In the genomic region with DNA sequence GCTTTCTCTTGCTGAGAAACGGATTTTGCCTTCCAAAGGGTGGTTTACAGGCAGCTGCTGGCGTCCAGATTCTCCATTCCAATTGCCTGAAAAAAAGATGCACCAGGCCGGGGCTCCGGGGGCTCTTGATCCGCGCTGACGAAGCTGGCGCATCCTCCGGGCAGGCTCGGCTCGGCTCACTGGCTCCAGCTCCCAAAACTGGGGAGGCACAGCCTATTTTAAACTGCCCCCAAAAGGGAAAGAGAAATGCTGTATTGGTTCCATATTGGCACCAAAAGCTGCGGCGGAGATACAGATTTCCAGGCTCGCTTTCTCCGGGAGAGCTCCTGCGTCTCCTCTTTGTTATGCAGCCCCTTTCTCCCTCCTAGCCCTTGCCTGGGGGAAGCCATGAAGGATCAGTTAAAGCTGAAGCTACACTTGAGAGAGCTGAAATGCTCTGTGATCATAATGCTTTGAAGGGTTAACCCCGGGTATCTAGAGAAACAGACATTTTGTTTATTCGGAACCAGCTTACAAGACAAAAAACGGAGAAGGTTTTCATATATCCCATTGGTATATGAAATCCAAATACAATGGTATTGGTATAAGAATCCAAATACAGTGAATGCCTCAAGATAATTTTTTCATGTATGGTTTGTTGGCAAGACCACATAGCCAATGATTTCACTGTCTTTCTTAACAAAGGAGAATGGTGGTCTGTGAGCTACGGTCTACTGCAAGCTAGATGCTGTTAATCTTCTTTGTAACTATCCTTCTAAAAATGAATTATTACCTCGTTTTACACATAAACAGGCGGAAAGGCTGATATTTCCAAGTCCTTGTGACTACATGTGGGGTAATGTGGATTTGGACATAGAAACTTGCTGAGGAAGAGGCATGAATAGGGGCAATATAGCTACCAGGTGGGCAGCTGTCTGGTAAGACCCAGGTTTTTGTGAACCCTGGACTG, we compare ENCODE assay signal across 8 cellular contexts. TPM values are rescaled to one million over a fixed set of nuclear protein-coding genes. Genes with fewer than 3 reads are reported as not detected.
A peak's percentile ranks its signal among the peaks of the same experiment; 100 is the strongest.
DNase-seq lines count a peak whose midpoint lies in the region; ATAC-seq, FAIRE-seq and TF ChIP-seq lines count a peak whose summit lies in the region.

No MANE protein-coding gene starts in this region.

- CTCF ChIA-PET in T-cell (lab: Charles Lee), result interaction anchor here (0.6 to 3.4 kb wide), 23 partner anchors 8 to 253 kb away, joined by 3 to 21 read pairs (median 4); no protein-coding TSS in a partner anchor
- CTCF ChIA-PET in H1 (lab: Charles Lee; ENCODE audit: partially characterized antibody), result interaction anchor here (0.8 to 5.9 kb wide), 25 partner anchors 9 to 222 kb away, joined by 3 to 31 read pairs (median 4); a partner anchor contains a TSS

- H2BK12ac ChIP-seq in H1 (ENCODE audit: low read depth, low read length) (no peak overlapping the region), mesenchymal stem cell (ENCODE audit: low read length in 2 of 2) (no peak overlapping the region)

- peak overlapping the region; percentile 51 to 83 for H3K27ac Mint-ChIP-seq in T-cell

- 0 out of 2 replicates have a peak overlapping the region, but pooled peaks have one; percentile 5 for H2BK15ac ChIP-seq in H1 (ENCODE audit: low read length)
- no peak overlapping the region for H2BK15ac ChIP-seq in mesenchymal stem cell (ENCODE audit: low read depth, poor library complexity, severe bottlenecking)

- peak overlapping the region; percentile 88 for H4K8ac ChIP-seq in H1 (ENCODE audit: extremely low read depth, insufficient read depth, low read length)
- no peak overlapping the region for H4K8ac ChIP-seq in mesenchymal stem cell (ENCODE audit: low read length)

- no peaks in the 10 kb centered on the region for H3K36me3 Mint-ChIP-seq in T-cell

- peak overlapping the region; percentile 84 to 91 (median 88) for H3K4me3 Mint-ChIP-seq in T-cell

- H3K79me2 ChIP-seq in H1 (ENCODE audit: control insufficient read depth in 1 of 2, insufficient read depth in 2 of 2, low read length in 2 of 2), result peaks cover 22 to 62% of the 10 kb centered on the region in 2 experiments

- no peak for TF ChIP-seq EP300 in H1 (IDR thresholded peaks at IDR 0.05; ENCODE audit: borderline replicate concordance in 1 of 2, low read depth in 2 of 2, low read length in 2 of 2)

- H3K18ac ChIP-seq in H1 (ENCODE audit: extremely low read depth, low read length), result peak overlapping the region; percentile 93
- H3K18ac ChIP-seq in mesenchymal stem cell (ENCODE audit: low read depth in 1 of 2, low read length in 2 of 2), result no peak overlapping the region

- H3K36me3 ChIP-seq in H1 (ENCODE audit: control insufficient read depth in 2 of 4, insufficient read depth in 4 of 4, low read length in 3 of 4), result peaks cover 0 to 16% (median 8%) of the 10 kb centered on the region in 4 experiments; a peak in 4 of 8 replicates
- no peaks in the 10 kb centered on the region for H3K36me3 ChIP-seq in mesenchymal stem cell (ENCODE audit: control insufficient read depth in 1 of 2, insufficient read depth in 2 of 2, low read depth in 1 of 2, low read length in 2 of 2)
- no peaks in the 10 kb centered on the region for H3K36me3 ChIP-seq in testis (ENCODE audit: low read depth, missing control alignments)

- H2BK5ac ChIP-seq in H1 (ENCODE audit: low read depth, low read length), result peak overlapping the region; percentile 91
- H2BK5ac ChIP-seq in mesenchymal stem cell (ENCODE audit: low read depth, low read length, poor library complexity, severe bottlenecking), result no peak overlapping the region

- H3K23ac ChIP-seq in H1 (ENCODE audit: insufficient read length) (no peak overlapping the region), mesenchymal stem cell (ENCODE audit: low read length in 2 of 2) (no peak overlapping the region)

- H3K9me3 ChIP-seq in H1 (ENCODE audit: insufficient read depth in 2 of 2, low read depth in 1 of 2, low read length in 1 of 2) (no peaks in the 10 kb centered on the region), mesenchymal stem cell (ENCODE audit: control insufficient read depth, low read length) (no peaks in the 10 kb centered on the region), testis (no peaks in the 10 kb centered on the region)

- H3K27me3 ChIP-seq in H1 (replicated peaks in 1 of 4; ENCODE audit: control insufficient read depth in 3 of 4, extremely low read depth in 1 of 4, insufficient read depth in 3 of 4, low read length in 3 of 4) (no peaks in the 10 kb centered on the region), mesenchymal stem cell (ENCODE audit: control insufficient read depth in 1 of 2, insufficient read depth in 1 of 2, low read length in 2 of 2) (peaks cover 0 to 5% of the 10 kb centered on the region in 2 experiments), testis (no peaks in the 10 kb centered on the region)

- no peak for TF ChIP-seq CTCF in H1 (IDR thresholded peaks at IDR 0.05; ENCODE audit: control extremely low read depth in 1 of 3, insufficient read depth in 1 of 3, low read depth in 1 of 3, low read length in 3 of 3)
- no peak for TF ChIP-seq CTCF in testis (IDR thresholded peaks at IDR 0.05)

- H3K4me2 ChIP-seq in H1 (ENCODE audit: insufficient read depth in 1 of 2, low read depth in 2 of 2, low read length in 2 of 2), result peak overlapping the region; percentile 86
- peak overlapping the region; percentile 98 for H3K4me2 ChIP-seq in mesenchymal stem cell (ENCODE audit: low read length, poor library complexity, severe bottlenecking)

- H2BK20ac ChIP-seq in H1 (ENCODE audit: low read length), result no peak overlapping the region; the same call in 1 of the 2 replicates

- H4K5ac ChIP-seq in H1 (ENCODE audit: insufficient read length, low read depth, low read length), result peak overlapping the region; percentile 98

- H3K56ac ChIP-seq in H1 (replicated peaks; ENCODE audit: insufficient read length, low read depth, low read length), result peak overlapping the region; percentile 95

- WGBS in H1 (ENCODE audit: extremely low coverage in 1 of 2, insufficient coverage in 1 of 2, insufficient read length in 1 of 2, insufficient replicate concordance in 2 of 2, low coverage in 1 of 2, low lambda C conversion rate in 2 of 2, missing lambda C conversion rate in 1 of 2), 2 experiments, result 2% methylated on average over 22 of the region's 22 CpGs; no CpG with 5 or more reads in 1 of the 2 experiments
- 5% methylated on average over 18 of the region's 22 CpGs for WGBS in mesenchymal stem cell
- WGBS in testis, 2 donors, result 3 to 4% methylated on average over 21 to 22 of the region's 22 CpGs

- H3K4me3 ChIP-seq in H1 (ENCODE audit: extremely low read depth in 1 of 4, insufficient read depth in 2 of 4, low read depth in 3 of 4, low read length in 4 of 4), result peak overlapping the region; percentile 63 to 86 (median 84)
- H3K4me3 ChIP-seq in mesenchymal stem cell (ENCODE audit: insufficient read depth in 1 of 2, low read depth in 1 of 2, low read length in 2 of 2), result peak overlapping the region; percentile 71 to 80
- peak overlapping the region; percentile 36 to 67 for H3K4me3 ChIP-seq in testis

- peak overlapping the region; percentile 97 for H4K91ac ChIP-seq in H1 (replicated peaks; ENCODE audit: insufficient read length, low read length)
- H4K91ac ChIP-seq in mesenchymal stem cell (ENCODE audit: low read length), result no peak overlapping the region

- no peaks in the 10 kb centered on the region for H4K20me1 ChIP-seq in H1 (replicated peaks in 1 of 2; ENCODE audit: control insufficient read depth in 1 of 2, insufficient read depth in 2 of 2, low read length in 2 of 2)

- TF ChIP-seq POLR2A in H1 (IDR thresholded peaks at IDR 0.05; ENCODE audit: control extremely low read depth in 1 of 2, low read depth in 2 of 2, low read length in 2 of 2) (peak in 1 of 2 experiments; percentile 70; a peak in 1 of 3 replicates), testis (IDR thresholded peaks at IDR 0.05) (no peak)

- H2AFZ ChIP-seq in H1 (ENCODE audit: low read length) (no peak overlapping the region), mesenchymal stem cell (ENCODE audit: low read depth, low read length) (peak overlapping the region; percentile 91)

- H3K9me3 Mint-ChIP-seq in T-cell, result no peaks in the 10 kb centered on the region

- peaks cover 7% of the 10 kb centered on the region; the same call in 1 of the 2 replicates for H3K23me2 ChIP-seq in H1 (ENCODE audit: low read depth, low read length)

- H3K79me1 ChIP-seq in H1 (ENCODE audit: low read depth, low read length) (peaks cover 11% of the 10 kb centered on the region), mesenchymal stem cell (replicated peaks; ENCODE audit: low read length, poor library complexity, severe bottlenecking) (peaks cover 6% of the 10 kb centered on the region)

- peak overlapping the region; percentile 20 for H3K14ac ChIP-seq in H1 (ENCODE audit: insufficient read length)
- H3K14ac ChIP-seq in mesenchymal stem cell (ENCODE audit: low read length in 2 of 2), result no peak overlapping the region

- peaks cover 44 to 46% (median 45%) of the 10 kb centered on the region in 3 donors for H3K4me1 Mint-ChIP-seq in T-cell

- POLR2A ChIA-PET in T-cell (lab: Charles Lee) (interaction anchor here (0.5 to 1.3 kb wide), 8 partner anchors 25 to 227 kb away, joined by 3 to 5 read pairs (median 4); a partner anchor contains a TSS), H1 (lab: Charles Lee; ENCODE audit: partially characterized antibody) (interaction anchor here (0.6 to 3.0 kb wide), 26 partner anchors 9 to 228 kb away, joined by 3 to 29 read pairs (median 4); a partner anchor contains a TSS)

- H3K4me1 ChIP-seq in H1 (replicated peaks in 1 of 4; ENCODE audit: control insufficient read depth in 3 of 4, insufficient read depth in 4 of 4, low read length in 3 of 4), result peaks cover 2 to 22% (median 12%) of the 10 kb centered on the region in 4 experiments; a peak in 6 of 7 replicates
- peaks cover 1% of the 10 kb centered on the region for H3K4me1 ChIP-seq in mesenchymal stem cell (ENCODE audit: control insufficient read depth, insufficient read depth, low read depth, low read length)
- no peaks in the 10 kb centered on the region for H3K4me1 ChIP-seq in testis

- peak in 8 of 34 experiments; percentile 3 to 19 (median 9) for DNase-seq in T-cell
- DNase-seq in H1 (ENCODE audit: low read depth in 1 of 2, low spot score in 2 of 2), result peak in 1 of 2 experiments; percentile 81
- no peak for DNase-seq in mesenchymal stem cell
- peak; percentile 19 for DNase-seq in testis
- no peak for DNase-seq in SIG-M5 (lab: John Stamatoyannopoulos, UW)
- no peak for DNase-seq in effector CD8-positive, alpha-beta T cell (lab: John Stamatoyannopoulos, UW)

- H3K4ac ChIP-seq in H1 (replicated peaks; ENCODE audit: insufficient read length, low read depth, low read length), result peak overlapping the region; percentile 92
- H3K4ac ChIP-seq in mesenchymal stem cell (ENCODE audit: low read depth in 1 of 2, low read length in 2 of 2), result no peak overlapping the region

- H2AK5ac ChIP-seq in H1 (ENCODE audit: low read depth, low read length), result no peak overlapping the region
- peak overlapping the region; percentile 37 for H2AK5ac ChIP-seq in mesenchymal stem cell (ENCODE audit: low read length, severe bottlenecking)

- intact Hi-C loops in testis (cut with DNase I; ENCODE audit: low total_unique reads), result no loop called here

- FAIRE-seq in H1 (lab: Jason Lieb, UNC), result peak; percentile 90

- peaks cover 0 to 2% of the 10 kb centered on the region in 2 donors for H3K27me3 Mint-ChIP-seq in T-cell

- peak overlapping the region; percentile 92 for H2BK120ac ChIP-seq in H1 (replicated peaks; ENCODE audit: low read depth, low read length)
- no peak overlapping the region for H2BK120ac ChIP-seq in mesenchymal stem cell (ENCODE audit: low read depth, low read length)

- ATAC-seq in GM18909 (IDR thresholded peaks at IDR 0.05; ENCODE audit: poor library complexity, unreplicated experiment) (peak; percentile 49), HG03025 (IDR thresholded peaks at IDR 0.05; ENCODE audit: low FRiP score, unreplicated experiment) (peak; percentile 40), T-cell (replicated peaks in 1 of 4) (peak; percentile 49 to 69 (median 55))

- H3K27ac ChIP-seq in H1 (ENCODE audit: low read depth, low read length) (peak overlapping the region; percentile 91), mesenchymal stem cell (ENCODE audit: low read length, poor library complexity, severe bottlenecking) (peak overlapping the region; percentile 67), testis (peak overlapping the region in 1 of 2 donors; percentile 15)

- TF ChIP-seq RAD21 in H1 (IDR thresholded peaks at IDR 0.05 in 1 of 2, conservative IDR thresholded peaks at IDR 0.05 in 1 of 2; ENCODE audit: low read depth in 2 of 2, low read length in 2 of 2), result no peak

- H3K9ac ChIP-seq in H1 (replicated peaks in 1 of 4; ENCODE audit: extremely low read depth in 1 of 4, low read depth in 3 of 4, low read length in 3 of 4) (peak overlapping the region; percentile 81 to 88 (median 84)), mesenchymal stem cell (ENCODE audit: low read length) (peak overlapping the region; percentile 71)

RNA-seq across cellular contexts. Expression of a gene that starts 0.7 kb away (rescaled TPM):
- total RNA-seq in T-cell (1 to 10 TPM; 1.3 to 4.6 (median 2.2) TPM), testis (1 to 10 TPM; 3.4 to 8.5 TPM)
- 50.2 and 51.9 TPM in 2 replicates for total RNA-seq in H1 (2021; fragmentation: NEBNext Ultra II Directional; extraction: Animal tissue kit (Norgen Biotek cat#: 25700))
- polyA plus RNA-seq in H1 (2011; rRNA removed) (25.0 and 45.8 TPM in 2 replicates), testis (ENCODE audit: insufficient read depth, low read depth, low replicate concordance) (6.3 TPM)
- polyA plus RNA-seq in H1 (2011; cell fraction: cytosol; rRNA removed), result 39.3 TPM
- polyA plus RNA-seq in H1 (2011; cell fraction: nucleus; rRNA removed), result 24.9 TPM
- polyA plus RNA-seq in H1 (2012, experiment 1 of 2), result 46.2 to 51.4 TPM (median 49.5 TPM) in 4 replicates
- 7.0 TPM for polyA plus RNA-seq in H1 (2012, experiment 2 of 2)
- polyA plus RNA-seq in H1 (2013, experiment 1 of 2), result 104 TPM
- 109 TPM for polyA plus RNA-seq in H1 (2013, experiment 2 of 2)
- polyA minus RNA-seq in H1 (2011; rRNA and poly(A)+ RNA removed), result 41.9 and 57.4 TPM in 2 replicates
- polyA minus RNA-seq in H1 (2011; cell fraction: cytosol; rRNA and poly(A)+ RNA removed), result 19.0 TPM
- polyA minus RNA-seq in H1 (2011; cell fraction: nucleus; rRNA and poly(A)+ RNA removed), result 38.7 TPM
- 0.26 TPM for polyA plus RNA-seq in mesenchymal stem cell (2013, experiment 1 of 2)
- polyA plus RNA-seq in mesenchymal stem cell (2013, experiment 2 of 2), result 0.23 TPM

RNA-seq across cellular contexts. Expression of a gene that starts 39.6 kb away (rescaled TPM):
- total RNA-seq in T-cell, result not detected
- 0.24 and 1.1 TPM in 2 replicates for total RNA-seq in H1 (2021; fragmentation: NEBNext Ultra II Directional; extraction: Animal tissue kit (Norgen Biotek cat#: 25700))
- 0.06 and 0.15 TPM in 2 replicates for polyA plus RNA-seq in H1 (2011; rRNA removed)
- not detected for polyA plus RNA-seq in H1 (2011; cell fraction: cytosol; rRNA removed)
- 0.20 TPM for polyA plus RNA-seq in H1 (2011; cell fraction: nucleus; rRNA removed)
- polyA plus RNA-seq in H1 (2012, experiment 1 of 2), result 0.12 TPM in 1 of 4 replicates, not detected in the others
- not detected for polyA plus RNA-seq in H1 (2012, experiment 2 of 2)
- polyA plus RNA-seq in H1 (2013, experiment 1 of 2), result 0.12 TPM
- 0.13 TPM for polyA plus RNA-seq in H1 (2013, experiment 2 of 2)
- 0.20 and 0.41 TPM in 2 replicates for polyA minus RNA-seq in H1 (2011; rRNA and poly(A)+ RNA removed)
- not detected for polyA minus RNA-seq in H1 (2011; cell fraction: cytosol; rRNA and poly(A)+ RNA removed)
- polyA minus RNA-seq in H1 (2011; cell fraction: nucleus; rRNA and poly(A)+ RNA removed), result 1.5 TPM
- not detected for polyA plus RNA-seq in mesenchymal stem cell (2013, experiment 1 of 2)
- not detected for polyA plus RNA-seq in mesenchymal stem cell (2013, experiment 2 of 2)
- 1 to 10 TPM; 3.0 to 9.8 TPM for total RNA-seq in testis
- polyA plus RNA-seq in testis (ENCODE audit: insufficient read depth, low read depth, low replicate concordance), result 20.0 TPM
